Comparison of ENCODE assay signal across 11 cellular contexts in genomic region chr13:80469105-80469840, GRCh38.
DNase-seq lines count a peak whose midpoint lies in the region; ATAC-seq, FAIRE-seq and TF ChIP-seq lines count a peak whose summit lies in the region.
"Had no signal": no experiment of that assay in that cellular context is flagged by ENCODE, and none has a peak within 500 bp of the region (broad histone marks: within the 10 kb centered on the region; RNA-seq: fewer than 3 reads in every experiment).

No MANE protein-coding gene starts in this region.

- peak overlapping the region; percentile 61 for H3K27ac ChIP-seq in mammary epithelial cell (ENCODE audit: insufficient read depth, low read depth, low read length)
- peak overlapping the region in 1 of 3 donors; percentile 4 for H3K27ac ChIP-seq in right lobe of liver
- peak overlapping the region; percentile 53 for H3K27ac ChIP-seq in stomach smooth muscle (ENCODE audit: low read length)

- H3K27me3 ChIP-seq in mammary epithelial cell (ENCODE audit: insufficient read depth, low read length) (no peaks in the 10 kb centered on the region), right lobe of liver (no peaks in the 10 kb centered on the region), stomach smooth muscle (ENCODE audit: control insufficient read depth in 1 of 2, insufficient read depth in 2 of 2, low read length in 2 of 2) (no peaks in the 10 kb centered on the region)

- no peak for FAIRE-seq in GM19239 (lab: Jason Lieb, UNC)
- FAIRE-seq: K562 had no signal

- in situ Hi-C loops in mammary epithelial cell (cut with MboI; ENCODE audit: low sequenced_read_pairs in 2 of 2), result no loop called here

- intact Hi-C loops in mammary epithelial cell (cut with micrococcal nuclease), result no loop called here
- intact Hi-C loops in right lobe of liver (cut with DNase I), result no loop called here

- no peak for TF ChIP-seq POLR2A in right lobe of liver (IDR thresholded peaks at IDR 0.05)

- H3K9me3 ChIP-seq in mammary epithelial cell (replicated peaks; ENCODE audit: insufficient read depth, low read length) (no peaks in the 10 kb centered on the region), right lobe of liver (no peaks in the 10 kb centered on the region), stomach smooth muscle (ENCODE audit: control insufficient read depth in 2 of 2, low read length in 2 of 2) (no peaks in the 10 kb centered on the region)

- no TSS peak for BruUV-seq in mammary epithelial cell (replicated peaks; lab: Mats Ljungman, UMichigan)

- TF ChIP-seq CTCF in mammary epithelial cell (conservative IDR thresholded peaks at IDR 0.05 in 1 of 2, IDR thresholded peaks at IDR 0.05 in 1 of 2; ENCODE audit: extremely low read depth in 1 of 2, insufficient read depth in 1 of 2, low read depth in 1 of 2, low read length in 2 of 2), result no peak
- TF ChIP-seq CTCF in right lobe of liver (IDR thresholded peaks at IDR 0.05), result no peak

- dilution Hi-C loops in mammary epithelial cell (cut with HindIII; ENCODE audit: low sequenced_read_pairs), result no loop called here

- H3K9ac ChIP-seq in mammary epithelial cell (ENCODE audit: insufficient read depth, low read length) (no peak overlapping the region), stomach smooth muscle (ENCODE audit: low read length in 2 of 2) (no peak overlapping the region)

- H4K20me1 ChIP-seq in mammary epithelial cell (ENCODE audit: insufficient read depth, low read length), result no peaks in the 10 kb centered on the region

- peak; percentile 48 to 58 (median 52) for ATAC-seq in right lobe of liver
- no peak for ATAC-seq in HG03378 (IDR thresholded peaks at IDR 0.05; ENCODE audit: unreplicated experiment)
- ATAC-seq in GM19467 (IDR thresholded peaks at IDR 0.05; ENCODE audit: unreplicated experiment), result no peak
- ATAC-seq: K562 had no signal

- peak; percentile 65 for DNase-seq in NOMO-1 treated with dmso at 0.1 percent for 144 hours (lab: John Stamatoyannopoulos, UW; ENCODE audit: unreplicated experiment)
- no peak for DNase-seq in mammary epithelial cell
- no peak for DNase-seq in right lobe of liver
- DNase-seq in ecto neural progenitor cell (ENCODE audit: low spot score), result no peak
- no peak for DNase-seq in GM19239 (ENCODE audit: insufficient read length, low spot score)
- DNase-seq: NCI-H2081; stimulated activated CD4-positive, alpha-beta T cell treated with anti-CD3 and anti-CD28 coated beads, Interleukin-12 subunit alpha, Interleukin-12 subunit beta, amount 100 ng/mL, for 4 hours had no signal

- H2AFZ ChIP-seq in mammary epithelial cell (ENCODE audit: low read depth, low read length), result peak overlapping the region; percentile 61

- no peak overlapping the region for H3K4me3 ChIP-seq in mammary epithelial cell (replicated peaks in 1 of 3; ENCODE audit: insufficient read depth in 1 of 3, low read depth in 2 of 3, low read length in 3 of 3)
- no peak overlapping the region for H3K4me3 ChIP-seq in right lobe of liver
- no peak overlapping the region for H3K4me3 ChIP-seq in stomach smooth muscle (ENCODE audit: low read length in 2 of 2)
- H3K4me3 ChIP-seq: K562 had no signal

- H3K4me1 ChIP-seq in mammary epithelial cell (ENCODE audit: insufficient read depth, low read length) (peaks cover 27% of the 10 kb centered on the region), right lobe of liver (peaks cover 0 to 25% (median 11%) of the 10 kb centered on the region in 4 donors), stomach smooth muscle (ENCODE audit: control insufficient read depth, insufficient read depth, low read length) (peaks cover 7% of the 10 kb centered on the region)

- H3K36me3 ChIP-seq in mammary epithelial cell (ENCODE audit: insufficient read depth, low read length) (no peaks in the 10 kb centered on the region), right lobe of liver (no peaks in the 10 kb centered on the region), stomach smooth muscle (ENCODE audit: control insufficient read depth in 2 of 2, insufficient read depth in 2 of 2, low read length in 2 of 2) (no peaks in the 10 kb centered on the region)

- no peaks in the 10 kb centered on the region for H3K79me2 ChIP-seq in mammary epithelial cell (ENCODE audit: insufficient read depth, low read length)

- H3K4me2 ChIP-seq in mammary epithelial cell (ENCODE audit: insufficient read depth, low read depth, low read length), result peak overlapping the region; percentile 60

- 50% methylated on average over 6 of the region's 6 CpGs for WGBS in mammary epithelial cell (ENCODE audit: low coverage, missing lambda C conversion rate)
- 28% methylated on average over 6 of the region's 6 CpGs for WGBS in right lobe of liver (ENCODE audit: insufficient coverage, low coverage, low lambda C conversion rate, missing lambda C conversion rate)

- CTCF ChIA-PET in mammary epithelial cell (lab: Charles Lee; ENCODE audit: low non-redundant PET), result no interaction called here

Comparison
In these comparisons a context has a peak if more than half of its experiments do, and no peak if none do; other contexts are left out.
1. ATAC-seq: peak in right lobe of liver (4 of 4); none in HG03378 (single experiment) and GM19467 (single experiment).